8 cellular contexts compared by ENCODE assay signal in genomic region chr19:1651061-1651547, GRCh38. TPM values are rescaled to one million over a fixed set of nuclear protein-coding genes. Genes with fewer than 3 reads are reported as not detected.
DNase-seq lines count a peak whose midpoint lies in the region; ATAC-seq and TF ChIP-seq lines count a peak whose summit lies in the region.

No MANE protein-coding gene starts in this region.

- TF ChIP-seq CTCF in A673 (conservative IDR thresholded peaks at IDR 0.05; ENCODE audit: low read depth, low read length) (no peak), endothelial cell (IDR thresholded peaks at IDR 0.05; ENCODE audit: unreplicated experiment) (no peak)

- peak overlapping the region; percentile 97 for H2BK120ac ChIP-seq in neuronal stem cell (ENCODE audit: low read depth, low read length)

- H4K91ac ChIP-seq in neuronal stem cell (ENCODE audit: low read depth, low read length, poor library complexity) = no peak overlapping the region

- no TSS peak for BruUV-seq in A673 (replicated peaks; lab: Mats Ljungman, UMichigan)

- H3K27ac Mint-ChIP-seq in activated CD4-positive, alpha-beta memory T cell treated with anti-CD3 and anti-CD28 coated beads, Interleukin-2, amount 10 ng/mL, durations not matched to agents 7 days and 5 days = peak overlapping the region; percentile 80
- peak overlapping the region; percentile 90 for H3K27ac Mint-ChIP-seq in endothelial cell (ENCODE audit: unreplicated experiment)

- peak overlapping the region; percentile 93 for H3K27ac ChIP-seq in A673 (ENCODE audit: low read depth, low read length, poor library complexity, severe bottlenecking)
- peak overlapping the region; percentile 92 for H3K27ac ChIP-seq in neuronal stem cell (replicated peaks; ENCODE audit: low read length)
- no peak overlapping the region for H3K27ac ChIP-seq in aorta (ENCODE audit: low read depth in 1 of 2, low read length in 2 of 2)

- H3K36me3 Mint-ChIP-seq in activated CD4-positive, alpha-beta memory T cell treated with anti-CD3 and anti-CD28 coated beads, Interleukin-2, amount 10 ng/mL, durations not matched to agents 7 days and 5 days (ENCODE audit: low read depth) = no peaks in the 10 kb centered on the region
- peaks cover 16% of the 10 kb centered on the region for H3K36me3 Mint-ChIP-seq in endothelial cell (ENCODE audit: low read depth, unreplicated experiment)

- DNase-seq in A673 (ENCODE audit: low spot score) (peak; percentile 69), HUDEP-2 (lab: John Stamatoyannopoulos, UW; ENCODE audit: unreplicated experiment in 76 of 76) (peak in 41 of 76 experiments; percentile 18 to 69 (median 43)), endothelial cell (ENCODE audit: low spot score) (peak; percentile 42), neuronal stem cell (ENCODE audit: low spot score) (peak; percentile 49), aorta (peak in 1 of 2 donors; percentile 52), NCI-H446 treated with DMSO at 0.1 percent for 48 hours (lab: John Stamatoyannopoulos, UW) (no peak)
- peak; percentile 47 for DNase-seq in activated CD4-positive, alpha-beta memory T cell treated with anti-CD3 and anti-CD28 coated beads, Interleukin-2, amount 10 ng/mL, durations not matched to agents 7 days and 5 days

- no peak overlapping the region for H3K23ac ChIP-seq in neuronal stem cell (ENCODE audit: low read depth, low read length, poor library complexity)

- H3K4me1 Mint-ChIP-seq in activated CD4-positive, alpha-beta memory T cell treated with anti-CD3 and anti-CD28 coated beads, Interleukin-2, amount 10 ng/mL, durations not matched to agents 7 days and 5 days = peaks cover 23% of the 10 kb centered on the region
- peaks cover 7% of the 10 kb centered on the region for H3K4me1 Mint-ChIP-seq in endothelial cell (ENCODE audit: unreplicated experiment)

- intact Hi-C loops in A673 (cut with micrococcal nuclease; ENCODE audit: unreplicated experiment) (loop anchor here (5.0 kb wide), 1 partner anchor 44 kb away; the partner anchor contains the start of gene UQCR11), aorta (cut with DNase I) (loop anchor here in 1 of 2 donors (5.0 kb wide), 1 partner anchor 44 kb away; the partner anchor contains the start of gene UQCR11)

- H3K27me3 Mint-ChIP-seq in activated CD4-positive, alpha-beta memory T cell treated with anti-CD3 and anti-CD28 coated beads, Interleukin-2, amount 10 ng/mL, durations not matched to agents 7 days and 5 days = no peaks in the 10 kb centered on the region
- peaks cover 6% of the 10 kb centered on the region for H3K27me3 Mint-ChIP-seq in endothelial cell (ENCODE audit: unreplicated experiment)

- H3K9ac ChIP-seq in neuronal stem cell (ENCODE audit: low read depth, low read length, poor library complexity) = peak overlapping the region; percentile 84

- no CpG with 5 or more reads among the region's 21 CpGs for whole genome bisulfite sequencing in neuronal stem cell (ENCODE audit: extremely low coverage in 2 of 2, insufficient read length in 2 of 2, insufficient replicate concordance in 1 of 2), 2 donors
- 0 to 1% methylated on average over 21 of the region's 21 CpGs for WGBS in aorta, 2 donors

- ATAC-seq in aorta (ENCODE audit: low FRiP score) (no peak), GM19328 (IDR thresholded peaks at IDR 0.05; ENCODE audit: unreplicated experiment) (no peak)

- peak overlapping the region; percentile 78 for H2AK5ac ChIP-seq in neuronal stem cell (ENCODE audit: low read depth, low read length)

- POLR2A ChIA-PET in A673 (lab: Charles Lee; ENCODE audit: low non-redundant PET) = interaction anchor here (0.7 to 1.0 kb wide), 2 partner anchors 32 to 561 kb away, joined by 3 to 4 read pairs; no protein-coding TSS in a partner anchor
- POLR2A ChIA-PET in activated CD4-positive, alpha-beta memory T cell treated with anti-CD3 and anti-CD28 coated beads, Interleukin-2, amount 10 ng/mL, durations not matched to agents 7 days and 5 days (lab: Charles Lee) = interaction anchor here (1.1 to 3.7 kb wide), 3 partner anchors 14 to 61 kb away, joined by 3 to 39 read pairs (median 4); partner anchors contain the start of gene UQCR11

- H3K4me3 ChIP-seq in A673 (ENCODE audit: low read depth, low read length, poor library complexity, severe bottlenecking) (peak overlapping the region; percentile 83), neuronal stem cell (ENCODE audit: low read length in 2 of 2) (peak overlapping the region; percentile 92 to 95), aorta (ENCODE audit: low read length in 2 of 2) (peak overlapping the region; percentile 48 to 94)

- no peaks in the 10 kb centered on the region for H3K9me3 Mint-ChIP-seq in activated CD4-positive, alpha-beta memory T cell treated with anti-CD3 and anti-CD28 coated beads, Interleukin-2, amount 10 ng/mL, durations not matched to agents 7 days and 5 days
- no peaks in the 10 kb centered on the region for H3K9me3 Mint-ChIP-seq in endothelial cell (ENCODE audit: unreplicated experiment)

- CTCF ChIA-PET in A673 (lab: Charles Lee) = interaction anchor here (0.6 to 1.8 kb wide), 3 partner anchors 21 to 138 kb away, joined by 3 to 7 read pairs (median 4); no protein-coding TSS in a partner anchor
- CTCF ChIA-PET in activated CD4-positive, alpha-beta memory T cell treated with anti-CD3 and anti-CD28 coated beads, Interleukin-2, amount 10 ng/mL, durations not matched to agents 7 days and 5 days (lab: Charles Lee) = interaction anchor here (0.7 to 1.1 kb wide), 2 partner anchors 21 to 105 kb away, joined by 4 to 5 read pairs; no protein-coding TSS in a partner anchor

- no peak overlapping the region for H3K14ac ChIP-seq in neuronal stem cell (ENCODE audit: low read length)

- no peak overlapping the region for H3K4ac ChIP-seq in neuronal stem cell (ENCODE audit: low read length)

- peaks cover 42% of the 10 kb centered on the region for H3K36me3 ChIP-seq in A673 (ENCODE audit: insufficient read depth, low read length, poor library complexity, severe bottlenecking)
- peaks cover 34 to 42% of the 10 kb centered on the region in 2 donors for H3K36me3 ChIP-seq in neuronal stem cell (replicated peaks in 1 of 2; ENCODE audit: control insufficient read depth in 2 of 2, insufficient read depth in 2 of 2, low read length in 2 of 2)
- no peaks in the 10 kb centered on the region for H3K36me3 ChIP-seq in aorta (ENCODE audit: control insufficient read depth in 1 of 2, insufficient read depth in 2 of 2, low read length in 1 of 2)

- peak overlapping the region; percentile 23 for H2AFZ ChIP-seq in neuronal stem cell (ENCODE audit: low read length)

- H3K4me3 Mint-ChIP-seq in activated CD4-positive, alpha-beta memory T cell treated with anti-CD3 and anti-CD28 coated beads, Interleukin-2, amount 10 ng/mL, durations not matched to agents 7 days and 5 days = peak overlapping the region; percentile 81
- peak overlapping the region; percentile 98 for H3K4me3 Mint-ChIP-seq in endothelial cell (ENCODE audit: unreplicated experiment)

- peak overlapping the region; percentile 68 for H3K4me2 ChIP-seq in neuronal stem cell (ENCODE audit: insufficient read depth, low read length, poor library complexity, severe bottlenecking)

- H3K79me1 ChIP-seq in neuronal stem cell (ENCODE audit: low read depth, low read length) = peaks cover 29% of the 10 kb centered on the region

- H2BK5ac ChIP-seq in neuronal stem cell (ENCODE audit: low read length) = peak overlapping the region; percentile 94

- H4K8ac ChIP-seq in neuronal stem cell (ENCODE audit: low read depth, low read length) = no peak overlapping the region

- no peak overlapping the region for H2BK15ac ChIP-seq in neuronal stem cell (ENCODE audit: low read length)

- no peaks in the 10 kb centered on the region for H3K27me3 ChIP-seq in A673 (replicated peaks; ENCODE audit: insufficient read depth, low read depth, low read length, poor library complexity)
- peaks cover 0 to 5% (median 0%) of the 10 kb centered on the region in 3 experiments for H3K27me3 ChIP-seq in neuronal stem cell (ENCODE audit: control insufficient read depth in 3 of 3, insufficient read depth in 3 of 3, low read depth in 1 of 3, low read length in 3 of 3)
- H3K27me3 ChIP-seq in aorta (ENCODE audit: control insufficient read depth in 1 of 2, insufficient read depth in 2 of 2, low read length in 1 of 2) = no peaks in the 10 kb centered on the region

- H3K4me1 ChIP-seq in A673 (ENCODE audit: insufficient read depth, low read length, poor library complexity, severe bottlenecking) = peaks cover 15% of the 10 kb centered on the region
- peaks cover 4 to 9% of the 10 kb centered on the region in 2 donors for H3K4me1 ChIP-seq in neuronal stem cell (ENCODE audit: control insufficient read depth in 2 of 2, insufficient read depth in 1 of 2, low read depth in 1 of 2, low read length in 2 of 2)
- no peaks in the 10 kb centered on the region for H3K4me1 ChIP-seq in aorta (ENCODE audit: control insufficient read depth in 1 of 2, insufficient read depth in 2 of 2, low read length in 2 of 2)

- H2BK12ac ChIP-seq in neuronal stem cell (ENCODE audit: low read length) = no peak overlapping the region

- H3K9me3 ChIP-seq in A673 (ENCODE audit: low read depth, low read length, poor library complexity, severe bottlenecking) = no peaks in the 10 kb centered on the region
- H3K9me3 ChIP-seq in neuronal stem cell (replicated peaks in 1 of 2; ENCODE audit: control insufficient read depth in 2 of 2, insufficient read depth in 1 of 2, low read depth in 1 of 2, low read length in 2 of 2) = peaks cover 0 to 2% of the 10 kb centered on the region in 2 donors
- H3K9me3 ChIP-seq in aorta (ENCODE audit: control insufficient read depth, low read length) = no peaks in the 10 kb centered on the region

- H3K18ac ChIP-seq in neuronal stem cell (ENCODE audit: low read length) = peak overlapping the region; percentile 97

RNA-seq across cellular contexts. Expression of gene TCF3, which starts 1.3 kb away (rescaled TPM):
- 333 and 361 TPM in 2 replicates for total RNA-seq in A673 (2021)
- total RNA-seq in activated CD4-positive, alpha-beta memory T cell treated with anti-CD3 and anti-CD28 coated beads, Interleukin-2, amount 10 ng/mL, durations not matched to agents 7 days and 5 days = 10 to 100 TPM; 67.3 to 71.2 TPM
- 255 TPM for total RNA-seq in endothelial cell (ENCODE audit: unreplicated experiment)
- 333 TPM for polyA plus RNA-seq in neuronal stem cell (2013, experiment 1 of 2)
- 334 TPM for polyA plus RNA-seq in neuronal stem cell (2013, experiment 2 of 2)
- 10 to 100 TPM; 32.0 to 50.4 TPM for total RNA-seq in aorta
- 10 to 100 TPM; 23.7 to 36.2 TPM for polyA plus RNA-seq in aorta

RNA-seq across cellular contexts. Expression of gene UQCR11, which starts 45.8 kb away (rescaled TPM):
- total RNA-seq in A673 (2021) (256 and 258 TPM in 2 replicates), endothelial cell (ENCODE audit: unreplicated experiment) (182 TPM), aorta (100 to 1,000 TPM; 153 to 155 TPM)
- total RNA-seq in activated CD4-positive, alpha-beta memory T cell treated with anti-CD3 and anti-CD28 coated beads, Interleukin-2, amount 10 ng/mL, durations not matched to agents 7 days and 5 days = 100 to 1,000 TPM; 177 to 191 TPM
- polyA plus RNA-seq in neuronal stem cell (2013, experiment 1 of 2) = 160 TPM
- polyA plus RNA-seq in neuronal stem cell (2013, experiment 2 of 2) = 160 TPM
- 100 to 1,000 TPM; 127 to 251 TPM for polyA plus RNA-seq in aorta

RNA-seq across cellular contexts. Expression of gene MBD3, which starts 58.4 kb away (rescaled TPM):
- total RNA-seq in A673 (2021) (138 and 139 TPM in 2 replicates), endothelial cell (ENCODE audit: unreplicated experiment) (81.4 TPM), aorta (10 to 100 TPM; 60.9 to 63.2 TPM)
- 10 to 100 TPM; 63.6 to 66.8 TPM for total RNA-seq in activated CD4-positive, alpha-beta memory T cell treated with anti-CD3 and anti-CD28 coated beads, Interleukin-2, amount 10 ng/mL, durations not matched to agents 7 days and 5 days
- polyA plus RNA-seq in neuronal stem cell (2013, experiment 1 of 2) = 68.0 TPM
- polyA plus RNA-seq in neuronal stem cell (2013, experiment 2 of 2) = 64.2 TPM
- polyA plus RNA-seq in aorta = 100 to 1,000 TPM in 1 of 2 donors, 10 to 100 TPM in 1; 37.6 to 106 TPM

Comparison
In these comparisons a context has a peak if more than half of its experiments do, and no peak if none do; other contexts are left out.
1. H3K27ac ChIP-seq: peak in A673 (single experiment) and neuronal stem cell (single experiment); none in aorta (0 of 2).
2. Peak in every context shown above with its lines, with median percentiles within 50 percentile points of each other: H3K4me3 ChIP-seq.